1 cellular context compared by ENCODE assay signal in genomic region chr6:30556006-30556713, GRCh38.
TF ChIP-seq lines count a peak whose summit lies in the region.

GNL1 (minus strand) TSS chr6:30556489; CDS start chr6:30556203, 286 bp downstream.

TF ChIP-seq in GM12878, 131 proteins besides CTCF, POLR2A, EP300 and RAD21 (continued from another document and continues in another):
- TF ChIP-seq, protein P1, sequence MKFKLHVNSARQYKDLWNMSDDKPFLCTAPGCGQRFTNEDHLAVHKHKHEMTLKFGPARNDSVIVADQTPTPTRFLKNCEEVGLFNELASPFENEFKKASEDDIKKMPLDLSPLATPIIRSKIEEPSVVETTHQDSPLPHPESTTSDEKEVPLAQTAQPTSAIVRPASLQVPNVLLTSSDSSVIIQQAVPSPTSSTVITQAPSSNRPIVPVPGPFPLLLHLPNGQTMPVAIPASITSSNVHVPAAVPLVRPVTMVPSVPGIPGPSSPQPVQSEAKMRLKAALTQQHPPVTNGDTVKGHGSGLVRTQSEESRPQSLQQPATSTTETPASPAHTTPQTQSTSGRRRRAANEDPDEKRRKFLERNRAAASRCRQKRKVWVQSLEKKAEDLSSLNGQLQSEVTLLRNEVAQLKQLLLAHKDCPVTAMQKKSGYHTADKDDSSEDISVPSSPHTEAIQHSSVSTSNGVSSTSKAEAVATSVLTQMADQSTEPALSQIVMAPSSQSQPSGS (IDR thresholded peaks at IDR 0.05; ENCODE audit: low read length): peak; percentile 18; the same call in 1 of the 2 replicates
- TF ChIP-seq SREBF1 (IDR thresholded peaks at IDR 0.05; ENCODE audit: low read length) (peak; percentile 78; the same call in 1 of the 2 replicates), TCF3 (IDR thresholded peaks at IDR 0.05; ENCODE audit: borderline replicate concordance, insufficient read depth, low read depth, low read length) (no peak), IKZF1 (conservative IDR thresholded peaks at IDR 0.05) (peak; percentile 51), EED (IDR thresholded peaks at IDR 0.05; ENCODE audit: low read depth) (0 out of 2 replicates have a peak, but pooled peaks have one; percentile 33), IRF5 (IDR thresholded peaks at IDR 0.05; ENCODE audit: borderline replicate concordance) (no peak), PAX5 (IDR thresholded peaks at IDR 0.05; ENCODE audit: borderline replicate concordance, low read depth, low read length) (peak; percentile 42; the same call in 1 of the 2 replicates), IKZF2 (IDR thresholded peaks at IDR 0.05) (peak in 1 of 2 experiments; percentile 12; a peak in 1 of 4 replicates), ZBED1 (IDR thresholded peaks at IDR 0.05; ENCODE audit: borderline replicate concordance) (no peak), SUZ12 (IDR thresholded peaks at IDR 0.05; ENCODE audit: unreplicated experiment) (no peak), ZNF384 (IDR thresholded peaks at IDR 0.05; ENCODE audit: borderline replicate concordance, low read depth, low read length) (no peak), STAT1 (conservative IDR thresholded peaks at IDR 0.05) (no peak), BCL11A (IDR thresholded peaks at IDR 0.05; ENCODE audit: low read depth, low read length) (peak; percentile 10; the same call in 1 of the 2 replicates), ZNF207 (IDR thresholded peaks at IDR 0.05; ENCODE audit: borderline replicate concordance) (0 out of 2 replicates have a peak, but pooled peaks have one; percentile 28), MEF2A (IDR thresholded peaks at IDR 0.05; ENCODE audit: insufficient read depth, low read depth, low read length) (no peak), PML (IDR thresholded peaks at IDR 0.05; ENCODE audit: low read length) (no peak; the same call in 1 of the 2 replicates), BCL3 (IDR thresholded peaks at IDR 0.05; ENCODE audit: borderline replicate concordance, insufficient read depth, low read depth, low read length, poor library complexity, severe bottlenecking) (no peak), CHD1 (IDR thresholded peaks at IDR 0.05; ENCODE audit: low read depth, low read length) (peak; percentile 97), BRCA1 (IDR thresholded peaks at IDR 0.05; ENCODE audit: low read depth, low read length) (no peak), NR2C1 (IDR thresholded peaks at IDR 0.05) (no peak), SMC3 (IDR thresholded peaks at IDR 0.05; ENCODE audit: borderline replicate concordance, low read length) (no peak), JUNB (IDR thresholded peaks at IDR 0.05) (no peak; the same call in 1 of the 2 replicates), SIN3A (IDR thresholded peaks at IDR 0.05; ENCODE audit: low read depth, low read length) (peak; percentile 76; the same call in 1 of the 2 replicates), FOS (IDR thresholded peaks at IDR 0.05; ENCODE audit: borderline replicate concordance, extremely low read depth, insufficient read length) (no peak), RFX5 (IDR thresholded peaks at IDR 0.05; ENCODE audit: low read depth, low read length) (no peak), BACH1 (IDR thresholded peaks at IDR 0.05; ENCODE audit: borderline replicate concordance) (peak; percentile 81), TCF12 (IDR thresholded peaks at IDR 0.05; ENCODE audit: low read depth, low read length) (peak; percentile 38; the same call in 1 of the 2 replicates), GATAD2B (conservative IDR thresholded peaks at IDR 0.05; ENCODE audit: low read depth) (peak; percentile 36; the same call in 1 of the 2 replicates), SP1 (IDR thresholded peaks at IDR 0.05; ENCODE audit: low read depth, low read length) (peak; percentile 68), SREBF2 (IDR thresholded peaks at IDR 0.05; ENCODE audit: low read length) (no peak), ESRRA (IDR thresholded peaks at IDR 0.05; ENCODE audit: low read length) (no peak), SUPT20H (IDR thresholded peaks at IDR 0.05; ENCODE audit: borderline replicate concordance, control insufficient read depth, low read depth, low read length) (no peak), ATF7 (IDR thresholded peaks at IDR 0.05; ENCODE audit: low read depth) (peak; percentile 99), RELA (IDR thresholded peaks at IDR 0.05; ENCODE audit: borderline replicate concordance, partially characterized antibody) (peak; percentile 77), IRF4 (IDR thresholded peaks at IDR 0.05; ENCODE audit: low read depth, low read length) (peak; percentile 11; the same call in 1 of the 2 replicates), ELK1 (IDR thresholded peaks at IDR 0.05; ENCODE audit: low read depth, low read length) (no peak), HDAC2 (IDR thresholded peaks at IDR 0.05) (0 out of 2 replicates have a peak, but pooled peaks have one; percentile 15), NBN (IDR thresholded peaks at IDR 0.05) (peak; percentile 72), MYC (IDR thresholded peaks at IDR 0.05; ENCODE audit: insufficient read depth, insufficient read length, insufficient replicate concordance, low read length, severe bottlenecking) (peak; percentile 70), BHLHE40 (IDR thresholded peaks at IDR 0.05; ENCODE audit: borderline replicate concordance in 1 of 2, low read depth in 2 of 2, low read length in 1 of 2) (peak; percentile 96 to 98), KLF5 (IDR thresholded peaks at IDR 0.05; ENCODE audit: partially characterized antibody) (peak; percentile 97), RB1 (IDR thresholded peaks at IDR 0.05; ENCODE audit: borderline replicate concordance) (peak; percentile 61; the same call in 1 of the 2 replicates), YY1 (IDR thresholded peaks at IDR 0.05; ENCODE audit: low read depth, low read length) (no peak; the same call in 1 of the 2 replicates), RCOR1 (conservative IDR thresholded peaks at IDR 0.05; ENCODE audit: low read depth, low read length) (no peak)
- TF ChIP-seq, protein P2, sequence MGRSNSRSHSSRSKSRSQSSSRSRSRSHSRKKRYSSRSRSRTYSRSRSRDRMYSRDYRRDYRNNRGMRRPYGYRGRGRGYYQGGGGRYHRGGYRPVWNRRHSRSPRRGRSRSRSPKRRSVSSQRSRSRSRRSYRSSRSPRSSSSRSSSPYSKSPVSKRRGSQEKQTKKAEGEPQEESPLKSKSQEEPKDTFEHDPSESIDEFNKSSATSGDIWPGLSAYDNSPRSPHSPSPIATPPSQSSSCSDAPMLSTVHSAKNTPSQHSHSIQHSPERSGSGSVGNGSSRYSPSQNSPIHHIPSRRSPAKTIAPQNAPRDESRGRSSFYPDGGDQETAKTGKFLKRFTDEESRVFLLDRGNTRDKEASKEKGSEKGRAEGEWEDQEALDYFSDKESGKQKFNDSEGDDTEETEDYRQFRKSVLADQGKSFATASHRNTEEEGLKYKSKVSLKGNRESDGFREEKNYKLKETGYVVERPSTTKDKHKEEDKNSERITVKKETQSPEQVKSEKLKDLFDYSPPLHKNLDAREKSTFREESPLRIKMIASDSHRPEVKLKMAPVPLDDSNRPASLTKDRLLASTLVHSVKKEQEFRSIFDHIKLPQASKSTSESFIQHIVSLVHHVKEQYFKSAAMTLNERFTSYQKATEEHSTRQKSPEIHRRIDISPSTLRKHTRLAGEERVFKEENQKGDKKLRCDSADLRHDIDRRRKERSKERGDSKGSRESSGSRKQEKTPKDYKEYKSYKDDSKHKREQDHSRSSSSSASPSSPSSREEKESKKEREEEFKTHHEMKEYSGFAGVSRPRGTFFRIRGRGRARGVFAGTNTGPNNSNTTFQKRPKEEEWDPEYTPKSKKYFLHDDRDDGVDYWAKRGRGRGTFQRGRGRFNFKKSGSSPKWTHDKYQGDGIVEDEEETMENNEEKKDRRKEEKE (IDR thresholded peaks at IDR 0.05): peak; percentile 86
- TF ChIP-seq, protein P3, sequence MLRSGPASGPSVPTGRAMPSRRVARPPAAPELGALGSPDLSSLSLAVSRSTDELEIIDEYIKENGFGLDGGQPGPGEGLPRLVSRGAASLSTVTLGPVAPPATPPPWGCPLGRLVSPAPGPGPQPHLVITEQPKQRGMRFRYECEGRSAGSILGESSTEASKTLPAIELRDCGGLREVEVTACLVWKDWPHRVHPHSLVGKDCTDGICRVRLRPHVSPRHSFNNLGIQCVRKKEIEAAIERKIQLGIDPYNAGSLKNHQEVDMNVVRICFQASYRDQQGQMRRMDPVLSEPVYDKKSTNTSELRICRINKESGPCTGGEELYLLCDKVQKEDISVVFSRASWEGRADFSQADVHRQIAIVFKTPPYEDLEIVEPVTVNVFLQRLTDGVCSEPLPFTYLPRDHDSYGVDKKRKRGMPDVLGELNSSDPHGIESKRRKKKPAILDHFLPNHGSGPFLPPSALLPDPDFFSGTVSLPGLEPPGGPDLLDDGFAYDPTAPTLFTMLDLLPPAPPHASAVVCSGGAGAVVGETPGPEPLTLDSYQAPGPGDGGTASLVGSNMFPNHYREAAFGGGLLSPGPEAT (IDR thresholded peaks at IDR 0.05; ENCODE audit: low read depth): no peak
- TF ChIP-seq, protein P4, sequence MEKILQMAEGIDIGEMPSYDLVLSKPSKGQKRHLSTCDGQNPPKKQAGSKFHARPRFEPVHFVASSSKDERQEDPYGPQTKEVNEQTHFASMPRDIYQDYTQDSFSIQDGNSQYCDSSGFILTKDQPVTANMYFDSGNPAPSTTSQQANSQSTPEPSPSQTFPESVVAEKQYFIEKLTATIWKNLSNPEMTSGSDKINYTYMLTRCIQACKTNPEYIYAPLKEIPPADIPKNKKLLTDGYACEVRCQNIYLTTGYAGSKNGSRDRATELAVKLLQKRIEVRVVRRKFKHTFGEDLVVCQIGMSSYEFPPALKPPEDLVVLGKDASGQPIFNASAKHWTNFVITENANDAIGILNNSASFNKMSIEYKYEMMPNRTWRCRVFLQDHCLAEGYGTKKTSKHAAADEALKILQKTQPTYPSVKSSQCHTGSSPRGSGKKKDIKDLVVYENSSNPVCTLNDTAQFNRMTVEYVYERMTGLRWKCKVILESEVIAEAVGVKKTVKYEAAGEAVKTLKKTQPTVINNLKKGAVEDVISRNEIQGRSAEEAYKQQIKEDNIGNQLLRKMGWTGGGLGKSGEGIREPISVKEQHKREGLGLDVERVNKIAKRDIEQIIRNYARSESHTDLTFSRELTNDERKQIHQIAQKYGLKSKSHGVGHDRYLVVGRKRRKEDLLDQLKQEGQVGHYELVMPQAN (conservative IDR thresholded peaks at IDR 0.05): peak; percentile 24
- TF ChIP-seq, protein P5, sequence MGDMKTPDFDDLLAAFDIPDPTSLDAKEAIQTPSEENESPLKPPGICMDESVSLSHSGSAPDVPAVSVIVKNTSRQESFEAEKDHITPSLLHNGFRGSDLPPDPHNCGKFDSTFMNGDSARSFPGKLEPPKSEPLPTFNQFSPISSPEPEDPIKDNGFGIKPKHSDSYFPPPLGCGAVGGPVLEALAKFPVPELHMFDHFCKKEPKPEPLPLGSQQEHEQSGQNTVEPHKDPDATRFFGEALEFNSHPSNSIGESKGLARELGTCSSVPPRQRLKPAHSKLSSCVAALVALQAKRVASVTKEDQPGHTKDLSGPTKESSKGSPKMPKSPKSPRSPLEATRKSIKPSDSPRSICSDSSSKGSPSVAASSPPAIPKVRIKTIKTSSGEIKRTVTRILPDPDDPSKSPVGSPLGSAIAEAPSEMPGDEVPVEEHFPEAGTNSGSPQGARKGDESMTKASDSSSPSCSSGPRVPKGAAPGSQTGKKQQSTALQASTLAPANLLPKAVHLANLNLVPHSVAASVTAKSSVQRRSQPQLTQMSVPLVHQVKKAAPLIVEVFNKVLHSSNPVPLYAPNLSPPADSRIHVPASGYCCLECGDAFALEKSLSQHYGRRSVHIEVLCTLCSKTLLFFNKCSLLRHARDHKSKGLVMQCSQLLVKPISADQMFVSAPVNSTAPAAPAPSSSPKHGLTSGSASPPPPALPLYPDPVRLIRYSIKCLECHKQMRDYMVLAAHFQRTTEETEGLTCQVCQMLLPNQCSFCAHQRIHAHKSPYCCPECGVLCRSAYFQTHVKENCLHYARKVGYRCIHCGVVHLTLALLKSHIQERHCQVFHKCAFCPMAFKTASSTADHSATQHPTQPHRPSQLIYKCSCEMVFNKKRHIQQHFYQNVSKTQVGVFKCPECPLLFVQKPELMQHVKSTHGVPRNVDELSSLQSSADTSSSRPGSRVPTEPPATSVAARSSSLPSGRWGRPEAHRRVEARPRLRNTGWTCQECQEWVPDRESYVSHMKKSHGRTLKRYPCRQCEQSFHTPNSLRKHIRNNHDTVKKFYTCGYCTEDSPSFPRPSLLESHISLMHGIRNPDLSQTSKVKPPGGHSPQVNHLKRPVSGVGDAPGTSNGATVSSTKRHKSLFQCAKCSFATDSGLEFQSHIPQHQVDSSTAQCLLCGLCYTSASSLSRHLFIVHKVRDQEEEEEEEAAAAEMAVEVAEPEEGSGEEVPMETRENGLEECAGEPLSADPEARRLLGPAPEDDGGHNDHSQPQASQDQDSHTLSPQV (IDR thresholded peaks at IDR 0.05): 0 out of 2 replicates have a peak, but pooled peaks have one; percentile 5
